17 cellular contexts compared by ENCODE assay signal in the genomic region with DNA sequence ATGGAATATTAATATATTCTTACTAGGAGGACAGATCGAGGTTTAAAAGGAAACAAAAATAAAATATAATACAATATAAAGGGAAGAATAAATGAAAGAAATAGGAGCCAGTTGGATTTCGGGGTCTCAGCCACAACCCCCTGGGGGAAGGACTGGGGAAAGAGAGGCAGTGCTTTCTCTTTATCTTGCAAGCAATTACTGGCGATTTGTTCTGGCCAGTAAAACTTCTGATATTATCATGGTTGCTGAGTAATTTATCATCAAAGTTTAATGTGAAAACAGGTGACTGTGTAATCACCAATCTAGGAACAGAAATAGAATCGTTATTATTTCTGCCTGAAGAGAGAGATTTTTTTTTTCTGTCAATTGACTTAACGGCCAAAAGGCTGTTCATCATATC.
DNase-seq lines count a peak whose midpoint lies in the region; ATAC-seq and TF ChIP-seq lines count a peak whose summit lies in the region.
"Had no signal": no experiment of that assay in that cellular context is flagged by ENCODE, and none has a peak within 500 bp of the region (broad histone marks: within the 10 kb centered on the region; RNA-seq: fewer than 3 reads in every experiment).

No MANE protein-coding gene starts in this region.

- CTCF ChIA-PET in SK-N-SH (lab: Yijun Ruan, JAX) = no interaction called here

- TF ChIP-seq CTCF in SK-N-SH (IDR thresholded peaks at IDR 0.05) (no peak), DND-41 (IDR thresholded peaks at IDR 0.05; ENCODE audit: borderline replicate concordance, extremely low read depth, low read length, poor library complexity, severe bottlenecking) (no peak)

- H3F3A ChIP-seq in SK-N-SH (replicated peaks; ENCODE audit: insufficient read depth) = no peaks in the 10 kb centered on the region

- ATAC-seq in SK-N-SH treated with all-trans-retinoic acid at 6 μM for 48 hours = no peak
- no peak for ATAC-seq in DND-41 (ENCODE audit: insufficient read depth, low read depth)
- ATAC-seq: A549; CD8-positive, alpha-beta T cell; GM12878 had no signal

- H3K4me2 ChIP-seq in SK-N-SH (no peak overlapping the region), DND-41 (ENCODE audit: insufficient read depth, low read length) (no peak overlapping the region)
- H3K4me2 ChIP-seq: A549 had no signal

- no peak for TF ChIP-seq RAD21 in SK-N-SH (IDR thresholded peaks at IDR 0.05; ENCODE audit: low read length)

- no peak overlapping the region for H3K4me3 ChIP-seq in SK-N-SH (ENCODE audit: low read depth in 2 of 2, low read length in 1 of 2)
- no peak overlapping the region for H3K4me3 ChIP-seq in DND-41 (ENCODE audit: low read depth in 1 of 2, low read length in 2 of 2)
- H3K4me3 ChIP-seq: A549, GM12878 had no signal

- H3K9ac ChIP-seq in SK-N-SH = no peak overlapping the region
- H3K9ac ChIP-seq in DND-41 (ENCODE audit: low read depth, low read length) = peak overlapping the region; percentile 49; the same call in 1 of the 2 replicates

- H3K4me1 ChIP-seq in SK-N-SH (ENCODE audit: control insufficient read depth in 1 of 2, insufficient read depth in 2 of 2, low read depth in 1 of 2, low read length in 1 of 2) (peaks cover 0 to 2% of the 10 kb centered on the region in 2 experiments; a peak in 2 of 4 replicates), DND-41 (ENCODE audit: insufficient read depth, low read length) (peaks cover 46% of the 10 kb centered on the region)
- H3K4me1 ChIP-seq: A549, Caco-2 had no signal

- no peaks in the 10 kb centered on the region for H3K27me3 ChIP-seq in SK-N-SH (ENCODE audit: insufficient read depth)
- no peaks in the 10 kb centered on the region for H3K27me3 ChIP-seq in DND-41 (ENCODE audit: insufficient read depth, low read length, poor library complexity)

- H4K20me1 ChIP-seq in SK-N-SH (ENCODE audit: insufficient read depth) = no peaks in the 10 kb centered on the region
- H4K20me1 ChIP-seq in DND-41 (ENCODE audit: insufficient read depth, low read length) = no peaks in the 10 kb centered on the region

- H3K36me3 ChIP-seq in SK-N-SH (replicated peaks in 1 of 2; ENCODE audit: control insufficient read depth in 1 of 2, insufficient read depth in 2 of 2, low read length in 1 of 2) (no peaks in the 10 kb centered on the region), DND-41 (ENCODE audit: insufficient read depth, low read length) (no peaks in the 10 kb centered on the region; the same call in 1 of the 2 replicates)

- no peak overlapping the region for H3K27ac ChIP-seq in SK-N-SH (ENCODE audit: low read depth in 2 of 2, low read length in 1 of 2)
- H3K27ac ChIP-seq in DND-41 (ENCODE audit: low read length) = peak overlapping the region; percentile 82
- H3K27ac ChIP-seq: 22Rv1, A549, C4-2B had no signal

- no peaks in the 10 kb centered on the region for H3K9me2 ChIP-seq in SK-N-SH

- peak in 1 of 2 experiments; percentile 47; a peak in 1 of 4 replicates for TF ChIP-seq EP300 in SK-N-SH (IDR thresholded peaks at IDR 0.05; ENCODE audit: borderline replicate concordance in 1 of 2, low read depth in 1 of 2, low read length in 1 of 2)

- WGBS in SK-N-SH (ENCODE audit: low lambda C conversion rate) = 3% methylated on average over 5 of the region's 5 CpGs

- POLR2A ChIA-PET in SK-N-SH (lab: Yijun Ruan, JAX) = no interaction called here

- H3K79me2 ChIP-seq in SK-N-SH (ENCODE audit: insufficient read depth) = no peaks in the 10 kb centered on the region
- H3K79me2 ChIP-seq in DND-41 (ENCODE audit: insufficient read depth, low read length) = no peaks in the 10 kb centered on the region

- DNase-seq in SK-N-SH = peak; percentile 5
- no peak for DNase-seq in DND-41
- DNase-seq in activated CD8-positive, alpha-beta memory T cell treated with anti-CD3 and anti-CD28 coated beads, Interleukin-2, amount 50 U/mL, for 48 hours = no peak
- DNase-seq in activated T-cell treated with anti-CD3 and anti-CD28 coated beads, Interleukin-2, amount 50 U/mL, for 1 hour = no peak
- DNase-seq: AML-193; Caco-2; Calu3; CD4-positive, alpha-beta T cell; CD8-positive, alpha-beta T cell; DMS79 treated with DMSO at 0.1 percent for 48 hours; EL; GDM1 had no signal

- no peak overlapping the region for H2AFZ ChIP-seq in SK-N-SH (ENCODE audit: low read depth)
- H2AFZ ChIP-seq in DND-41 (ENCODE audit: low read depth, low read length) = no peak overlapping the region

- H3K9me3 ChIP-seq in SK-N-SH (no peaks in the 10 kb centered on the region), DND-41 (ENCODE audit: insufficient read depth, low read length, severe bottlenecking) (peaks cover 17% of the 10 kb centered on the region)
- H3K9me3 ChIP-seq: A549, Caco-2 had no signal

TF ChIP-seq in SK-N-SH, 30 proteins besides CTCF, POLR2A, EP300 and RAD21:
- TF ChIP-seq RCOR1 (IDR thresholded peaks at IDR 0.05; ENCODE audit: low read length) = peak; percentile 40; the same call in 1 of the 2 replicates
- TF ChIP-seq GATA2 (CRISPR knock-in tag; IDR thresholded peaks at IDR 0.05) = peak; percentile 71
- TF ChIP-seq MEF2A (IDR thresholded peaks at IDR 0.05; ENCODE audit: borderline replicate concordance, low read depth) = no peak

TF ChIP-seq in SK-N-SH treated with all-trans-retinoic acid at 6 μM for 48 hours, 23 proteins besides CTCF, POLR2A, EP300 and RAD21:
- TF ChIP-seq, protein P1, sequence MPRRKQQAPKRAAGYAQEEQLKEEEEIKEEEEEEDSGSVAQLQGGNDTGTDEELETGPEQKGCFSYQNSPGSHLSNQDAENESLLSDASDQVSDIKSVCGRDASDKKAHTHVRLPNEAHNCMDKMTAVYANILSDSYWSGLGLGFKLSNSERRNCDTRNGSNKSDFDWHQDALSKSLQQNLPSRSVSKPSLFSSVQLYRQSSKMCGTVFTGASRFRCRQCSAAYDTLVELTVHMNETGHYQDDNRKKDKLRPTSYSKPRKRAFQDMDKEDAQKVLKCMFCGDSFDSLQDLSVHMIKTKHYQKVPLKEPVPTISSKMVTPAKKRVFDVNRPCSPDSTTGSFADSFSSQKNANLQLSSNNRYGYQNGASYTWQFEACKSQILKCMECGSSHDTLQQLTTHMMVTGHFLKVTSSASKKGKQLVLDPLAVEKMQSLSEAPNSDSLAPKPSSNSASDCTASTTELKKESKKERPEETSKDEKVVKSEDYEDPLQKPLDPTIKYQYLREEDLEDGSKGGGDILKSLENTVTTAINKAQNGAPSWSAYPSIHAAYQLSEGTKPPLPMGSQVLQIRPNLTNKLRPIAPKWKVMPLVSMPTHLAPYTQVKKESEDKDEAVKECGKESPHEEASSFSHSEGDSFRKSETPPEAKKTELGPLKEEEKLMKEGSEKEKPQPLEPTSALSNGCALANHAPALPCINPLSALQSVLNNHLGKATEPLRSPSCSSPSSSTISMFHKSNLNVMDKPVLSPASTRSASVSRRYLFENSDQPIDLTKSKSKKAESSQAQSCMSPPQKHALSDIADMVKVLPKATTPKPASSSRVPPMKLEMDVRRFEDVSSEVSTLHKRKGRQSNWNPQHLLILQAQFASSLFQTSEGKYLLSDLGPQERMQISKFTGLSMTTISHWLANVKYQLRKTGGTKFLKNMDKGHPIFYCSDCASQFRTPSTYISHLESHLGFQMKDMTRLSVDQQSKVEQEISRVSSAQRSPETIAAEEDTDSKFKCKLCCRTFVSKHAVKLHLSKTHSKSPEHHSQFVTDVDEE (CRISPR knock-in tag; IDR thresholded peaks at IDR 0.05) = no peak
- TF ChIP-seq, protein P2, sequence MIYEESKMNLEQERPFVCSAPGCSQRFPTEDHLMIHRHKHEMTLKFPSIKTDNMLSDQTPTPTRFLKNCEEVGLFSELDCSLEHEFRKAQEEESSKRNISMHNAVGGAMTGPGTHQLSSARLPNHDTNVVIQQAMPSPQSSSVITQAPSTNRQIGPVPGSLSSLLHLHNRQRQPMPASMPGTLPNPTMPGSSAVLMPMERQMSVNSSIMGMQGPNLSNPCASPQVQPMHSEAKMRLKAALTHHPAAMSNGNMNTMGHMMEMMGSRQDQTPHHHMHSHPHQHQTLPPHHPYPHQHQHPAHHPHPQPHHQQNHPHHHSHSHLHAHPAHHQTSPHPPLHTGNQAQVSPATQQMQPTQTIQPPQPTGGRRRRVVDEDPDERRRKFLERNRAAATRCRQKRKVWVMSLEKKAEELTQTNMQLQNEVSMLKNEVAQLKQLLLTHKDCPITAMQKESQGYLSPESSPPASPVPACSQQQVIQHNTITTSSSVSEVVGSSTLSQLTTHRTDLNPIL (CRISPR knock-in tag; IDR thresholded peaks at IDR 0.05; ENCODE audit: low read depth) = no peak
- TF ChIP-seq SNAI2 (CRISPR knock-in tag; IDR thresholded peaks at IDR 0.05) (no peak), ZFP30 (CRISPR knock-in tag; IDR thresholded peaks at IDR 0.05) (no peak), CSDC2 (CRISPR knock-in tag; IDR thresholded peaks at IDR 0.05) (no peak), ZFP3 (CRISPR knock-in tag; IDR thresholded peaks at IDR 0.05) (no peak), TOX (CRISPR knock-in tag; IDR thresholded peaks at IDR 0.05; ENCODE audit: borderline replicate concordance) (no peak)
- TF ChIP-seq, protein P3, sequence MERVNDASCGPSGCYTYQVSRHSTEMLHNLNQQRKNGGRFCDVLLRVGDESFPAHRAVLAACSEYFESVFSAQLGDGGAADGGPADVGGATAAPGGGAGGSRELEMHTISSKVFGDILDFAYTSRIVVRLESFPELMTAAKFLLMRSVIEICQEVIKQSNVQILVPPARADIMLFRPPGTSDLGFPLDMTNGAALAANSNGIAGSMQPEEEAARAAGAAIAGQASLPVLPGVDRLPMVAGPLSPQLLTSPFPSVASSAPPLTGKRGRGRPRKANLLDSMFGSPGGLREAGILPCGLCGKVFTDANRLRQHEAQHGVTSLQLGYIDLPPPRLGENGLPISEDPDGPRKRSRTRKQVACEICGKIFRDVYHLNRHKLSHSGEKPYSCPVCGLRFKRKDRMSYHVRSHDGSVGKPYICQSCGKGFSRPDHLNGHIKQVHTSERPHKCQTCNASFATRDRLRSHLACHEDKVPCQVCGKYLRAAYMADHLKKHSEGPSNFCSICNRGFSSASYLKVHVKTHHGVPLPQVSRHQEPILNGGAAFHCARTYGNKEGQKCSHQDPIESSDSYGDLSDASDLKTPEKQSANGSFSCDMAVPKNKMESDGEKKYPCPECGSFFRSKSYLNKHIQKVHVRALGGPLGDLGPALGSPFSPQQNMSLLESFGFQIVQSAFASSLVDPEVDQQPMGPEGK (CRISPR knock-in tag; IDR thresholded peaks at IDR 0.05; ENCODE audit: borderline replicate concordance) = no peak
